In genomic region chr11:15062631-15063030, GRCh38 we compare ENCODE assay signal across 3 cellular contexts.
TF ChIP-seq lines count a peak whose summit lies in the region.

No MANE protein-coding gene starts in this region.

TF ChIP-seq in A549, 52 proteins besides CTCF, POLR2A, EP300 and RAD21:
- no peak for TF ChIP-seq PBX3 (IDR thresholded peaks at IDR 0.05)
- TF ChIP-seq CBX8 (IDR thresholded peaks at IDR 0.05) = 0 out of 2 replicates have a peak, but pooled peaks have one; percentile 18
TF ChIP-seq in A549: peak in this region for 1.

TF ChIP-seq in HEK293T, 16 proteins besides CTCF, POLR2A, EP300 and RAD21:
- TF ChIP-seq NFRKB (IDR thresholded peaks at IDR 0.05) = no peak
- TF ChIP-seq SUZ12 (IDR thresholded peaks at IDR 0.05) = no peak
- no peak for TF ChIP-seq LEF1 (IDR thresholded peaks at IDR 0.05; ENCODE audit: borderline replicate concordance)
- TF ChIP-seq L3MBTL2 (conservative IDR thresholded peaks at IDR 0.05) = no peak
- TF ChIP-seq BHLHE40 (IDR thresholded peaks at IDR 0.05; ENCODE audit: borderline replicate concordance) = no peak
- no peak for TF ChIP-seq HDGF (IDR thresholded peaks at IDR 0.05; ENCODE audit: borderline replicate concordance)
- TF ChIP-seq ZNF384 (IDR thresholded peaks at IDR 0.05) = no peak
- no peak for TF ChIP-seq TARDBP (IDR thresholded peaks at IDR 0.05)
- no peak for TF ChIP-seq FOXM1 (IDR thresholded peaks at IDR 0.05; ENCODE audit: borderline replicate concordance)

TF ChIP-seq in H1, 55 proteins besides CTCF, POLR2A, EP300 and RAD21:
- TF ChIP-seq KDM5A (IDR thresholded peaks at IDR 0.05; ENCODE audit: low read length) (no peak), CHD1 (IDR thresholded peaks at IDR 0.05; ENCODE audit: low read depth, low read length) (no peak), TAF1 (IDR thresholded peaks at IDR 0.05; ENCODE audit: low read depth, low read length) (no peak), TEAD4 (IDR thresholded peaks at IDR 0.05; ENCODE audit: low read depth, low read length) (no peak), TBP (IDR thresholded peaks at IDR 0.05; ENCODE audit: low read depth, low read length) (no peak), SIRT6 (IDR thresholded peaks at IDR 0.05; ENCODE audit: low read length) (no peak), GABPA (IDR thresholded peaks at IDR 0.05; ENCODE audit: borderline replicate concordance, insufficient read depth, low read length) (no peak), ASH2L (IDR thresholded peaks at IDR 0.05; ENCODE audit: low read length) (no peak), SP4 (IDR thresholded peaks at IDR 0.05; ENCODE audit: low read length) (no peak)
